23 cellular contexts compared by ENCODE assay signal in genomic region chr15:40219801-40220200, GRCh38. TPM values are rescaled to one million over a fixed set of nuclear protein-coding genes. Genes with fewer than 3 reads are reported as not detected.
DNase-seq lines count a peak whose midpoint lies in the region; ATAC-seq, FAIRE-seq and TF ChIP-seq lines count a peak whose summit lies in the region.
"Had no signal": no experiment of that assay in that cellular context is flagged by ENCODE, and none has a peak within 500 bp of the region (broad histone marks: within the 10 kb centered on the region; RNA-seq: fewer than 3 reads in every experiment).

No MANE protein-coding gene starts in this region.

- H3K9me3 Mint-ChIP-seq in T-helper 1 cell treated with Interleukin-12 subunit alpha and Interleukin-12 subunit beta and Interleukin-4 antibody, amounts not matched to agents 30 μg/mL and 1 μg/mL, for 36 hours: no peaks in the 10 kb centered on the region
- H3K9me3 Mint-ChIP-seq: CD4-positive, alpha-beta T cell had no signal

- no peaks in the 10 kb centered on the region for H3K79me2 ChIP-seq in endothelial cell of umbilical vein (ENCODE audit: control insufficient read depth, insufficient read depth, low read length)

- H3K36me3 ChIP-seq in endothelial cell of umbilical vein (ENCODE audit: control insufficient read depth in 2 of 2, extremely low read depth in 1 of 2, insufficient read depth in 2 of 2, low read length in 2 of 2): peaks cover 1 to 13% of the 10 kb centered on the region in 2 experiments

- FAIRE-seq in endothelial cell of umbilical vein (lab: Jason Lieb, UNC): no peak
- FAIRE-seq: A549, D721Med, GM12892, GM18507 had no signal

- H3K9me1 ChIP-seq in endothelial cell of umbilical vein (replicated peaks; ENCODE audit: control insufficient read depth, extremely low read depth, insufficient read depth, low read length): no peaks in the 10 kb centered on the region

- DNase-seq in T-helper 1 cell: no peak
- peak; percentile 74 for DNase-seq in endothelial cell of umbilical vein (ENCODE audit: low read depth, low spot score)
- DNase-seq in pulmonary artery endothelial cell (ENCODE audit: low read depth, low spot score): peak; percentile 35
- no peak for DNase-seq in stimulated activated naive CD4-positive, alpha-beta T cell treated with Interleukin-2 at 50 U/mL for 16 hours (lab: John Stamatoyannopoulos, UW)
- DNase-seq: AML-193; Caco-2; CD4-positive, alpha-beta T cell; DMS79; GDM1; GM23248 had no signal

- intact Hi-C loops in endothelial cell of umbilical vein (cut with micrococcal nuclease): no loop called here

- POLR2A ChIA-PET in endothelial cell of umbilical vein (lab: Charles Lee): no interaction called here

- no peak overlapping the region for H3K4me3 ChIP-seq in endothelial cell of umbilical vein (replicated peaks in 1 of 3; ENCODE audit: insufficient read depth in 1 of 3, low read depth in 1 of 3, low read length in 3 of 3)
- H3K4me3 ChIP-seq: A549, GM23248, HAP-1 had no signal

- no peaks in the 10 kb centered on the region for H4K20me1 ChIP-seq in endothelial cell of umbilical vein (replicated peaks; ENCODE audit: control insufficient read depth, extremely low read depth, insufficient read depth, low read length)

- no peak overlapping the region for H3K4me2 ChIP-seq in endothelial cell of umbilical vein (ENCODE audit: insufficient read depth, low read length)
- H3K4me2 ChIP-seq: A549 had no signal

- no peaks in the 10 kb centered on the region for H3K27me3 ChIP-seq in endothelial cell of umbilical vein (ENCODE audit: control insufficient read depth in 2 of 2, insufficient read depth in 2 of 2, low read length in 2 of 2)

- no peak overlapping the region for H3K4me3 Mint-ChIP-seq in T-helper 1 cell treated with Interleukin-12 subunit alpha and Interleukin-12 subunit beta and Interleukin-4 antibody, amounts not matched to agents 30 μg/mL and 1 μg/mL, for 36 hours
- H3K4me3 Mint-ChIP-seq: CD4-positive, alpha-beta T cell had no signal

- H3K36me3 Mint-ChIP-seq in T-helper 1 cell treated with Interleukin-12 subunit alpha and Interleukin-12 subunit beta and Interleukin-4 antibody, amounts not matched to agents 30 μg/mL and 1 μg/mL, for 36 hours (ENCODE audit: low read depth): peaks cover 27% of the 10 kb centered on the region

- H3K27ac ChIP-seq in VCaP: peak overlapping the region; percentile 1; the same call in 1 of the 2 replicates
- H3K27ac ChIP-seq in endothelial cell of umbilical vein (ENCODE audit: insufficient read depth, low read depth, low read length): no peak overlapping the region
- H3K27ac ChIP-seq: 22Rv1, A549, C4-2B, GM23248, HL-60 had no signal

- CTCF ChIA-PET in endothelial cell of umbilical vein (lab: Charles Lee): interaction anchor here (1.0 to 19.0 kb wide), 5 partner anchors 19 to 185 kb away, joined by 3 to 879 read pairs (median 3); partner anchors contain the start of gene PAK6

- peaks cover 8% of the 10 kb centered on the region for H3K4me1 Mint-ChIP-seq in T-helper 1 cell treated with Interleukin-12 subunit alpha and Interleukin-12 subunit beta and Interleukin-4 antibody, amounts not matched to agents 30 μg/mL and 1 μg/mL, for 36 hours (ENCODE audit: low read depth)

- H3K9me3 ChIP-seq in endothelial cell of umbilical vein (replicated peaks; ENCODE audit: control insufficient read depth, insufficient read depth, low read length): no peaks in the 10 kb centered on the region
- H3K9me3 ChIP-seq: A549, Caco-2, HAP-1 had no signal

- dilution Hi-C loops in endothelial cell of umbilical vein (cut with MboI; ENCODE audit: extremely low pct_ligation_motif_present, low sequenced_read_pairs): no loop called here

- H2AFZ ChIP-seq in endothelial cell of umbilical vein (ENCODE audit: low read depth, low read length): no peak overlapping the region
- H2AFZ ChIP-seq: GM23248 had no signal

- H3K27me3 Mint-ChIP-seq in T-helper 1 cell treated with Interleukin-12 subunit alpha and Interleukin-12 subunit beta and Interleukin-4 antibody, amounts not matched to agents 30 μg/mL and 1 μg/mL, for 36 hours (ENCODE audit: low read depth): no peaks in the 10 kb centered on the region
- H3K27me3 Mint-ChIP-seq: CD4-positive, alpha-beta T cell had no signal

- peaks cover 3% of the 10 kb centered on the region for H3K4me1 ChIP-seq in endothelial cell of umbilical vein (ENCODE audit: control insufficient read depth, extremely low read depth, insufficient read depth, low read length)
- H3K4me1 ChIP-seq: A549, Caco-2, HAP-1 had no signal

- no peak overlapping the region for H3K9ac ChIP-seq in endothelial cell of umbilical vein (replicated peaks; ENCODE audit: extremely low read depth, insufficient read depth, low read length)
- H3K9ac ChIP-seq: GM23248 had no signal

- no TSS peak for BruUV-seq in endothelial cell of umbilical vein (replicated peaks; lab: Mats Ljungman, UMichigan)

- no peak for TF ChIP-seq CTCF in VCaP (conservative IDR thresholded peaks at IDR 0.05)
- no peak for TF ChIP-seq CTCF in endothelial cell of umbilical vein (IDR thresholded peaks at IDR 0.05; ENCODE audit: extremely low read depth in 1 of 2, insufficient read depth in 1 of 2, low read depth in 1 of 2, low read length in 2 of 2)

- H3K27ac Mint-ChIP-seq in T-helper 1 cell treated with Interleukin-12 subunit alpha and Interleukin-12 subunit beta and Interleukin-4 antibody, amounts not matched to agents 30 μg/mL and 1 μg/mL, for 36 hours: peak overlapping the region; percentile 52
- H3K27ac Mint-ChIP-seq: CD4-positive, alpha-beta T cell had no signal

- ATAC-seq in HG02870 (IDR thresholded peaks at IDR 0.05; ENCODE audit: unreplicated experiment): no peak
- ATAC-seq: A549 had no signal

- TF ChIP-seq POLR2A in endothelial cell of umbilical vein (IDR thresholded peaks at IDR 0.05; ENCODE audit: low read depth, low read length): no peak

TF ChIP-seq in endothelial cell of umbilical vein, 7 proteins besides CTCF, POLR2A, EP300 and RAD21:
- TF ChIP-seq MAX (IDR thresholded peaks at IDR 0.05; ENCODE audit: insufficient read depth, insufficient read length): no peak
- no peak for TF ChIP-seq EZH2 (IDR thresholded peaks at IDR 0.05; ENCODE audit: borderline replicate concordance, low read depth, low read length, severe bottlenecking)
- TF ChIP-seq MYC (IDR thresholded peaks at IDR 0.05; ENCODE audit: low read depth, low read length): no peak
- no peak for TF ChIP-seq GATA2 (IDR thresholded peaks at IDR 0.05; ENCODE audit: insufficient read depth, insufficient read length, low read depth, low read length)
- TF ChIP-seq POLR2AphosphoS5 (IDR thresholded peaks at IDR 0.05; ENCODE audit: insufficient read depth, low read depth, low read length): no peak
- no peak for TF ChIP-seq FOS (IDR thresholded peaks at IDR 0.05; ENCODE audit: borderline replicate concordance, insufficient read depth, low read length)
- TF ChIP-seq JUN (IDR thresholded peaks at IDR 0.05; ENCODE audit: borderline replicate concordance, insufficient read depth, insufficient read length, low read depth): no peak

RNA-seq across cellular contexts. Expression of gene PAK6, which starts 19.1 kb away (rescaled TPM):
- not detected in 2 replicates for total RNA-seq in endothelial cell of umbilical vein
- not detected in 2 replicates for polyA plus RNA-seq in endothelial cell of umbilical vein
- polyA plus RNA-seq in endothelial cell of umbilical vein (2011; cell fraction: cytosol; rRNA removed): not detected in 2 replicates
- not detected in 2 replicates for polyA plus RNA-seq in endothelial cell of umbilical vein (2011; cell fraction: nucleus; rRNA removed)
- not detected in 2 replicates for polyA plus RNA-seq in endothelial cell of umbilical vein (2012)
- polyA minus RNA-seq in endothelial cell of umbilical vein: not detected in 2 replicates
- not detected for polyA minus RNA-seq in endothelial cell of umbilical vein (2011; cell fraction: cytosol; rRNA and poly(A)+ RNA removed)
- polyA minus RNA-seq in endothelial cell of umbilical vein (2011; cell fraction: nucleus; rRNA and poly(A)+ RNA removed): not detected in 2 replicates
- total RNA-seq in pulmonary artery endothelial cell: not detected in 2 replicates
- total RNA-seq: GM23248, H4 had no signal
- polyA plus RNA-seq: BJ, GM23248 had no signal

RNA-seq across cellular contexts. Expression of gene BUB1B, which starts 58.9 kb away (rescaled TPM):
- 65.6 and 69.8 TPM in 2 replicates for total RNA-seq in endothelial cell of umbilical vein
- 10.1 and 12.2 TPM in 2 replicates for polyA plus RNA-seq in endothelial cell of umbilical vein
- polyA plus RNA-seq in endothelial cell of umbilical vein (2011; cell fraction: cytosol; rRNA removed): 15.9 and 16.7 TPM in 2 replicates
- polyA plus RNA-seq in endothelial cell of umbilical vein (2011; cell fraction: nucleus; rRNA removed): 65.9 and 98.6 TPM in 2 replicates
- 12.2 and 35.1 TPM in 2 replicates for polyA plus RNA-seq in endothelial cell of umbilical vein (2012)
- 26.9 and 28.6 TPM in 2 replicates for polyA minus RNA-seq in endothelial cell of umbilical vein
- polyA minus RNA-seq in endothelial cell of umbilical vein (2011; cell fraction: cytosol; rRNA and poly(A)+ RNA removed): 23.8 TPM
- polyA minus RNA-seq in endothelial cell of umbilical vein (2011; cell fraction: nucleus; rRNA and poly(A)+ RNA removed): 35.0 and 56.6 TPM in 2 replicates
- 26.8 and 51.2 TPM in 2 replicates for total RNA-seq in pulmonary artery endothelial cell

Comparison
In these comparisons a context has a peak if more than half of its experiments do, and no peak if none do; other contexts are left out.
1. DNase-seq: peak in endothelial cell of umbilical vein (single experiment) and pulmonary artery endothelial cell (single experiment); none in T-helper 1 cell (0 of 5) and stimulated activated naive CD4-positive, alpha-beta T cell treated with Interleukin-2 at 50 U/mL for 16 hours (single experiment).